20 cellular contexts compared by ENCODE assay signal in genomic region chr9:81108821-81109220, GRCh38.
"Had no signal": no experiment of that assay in that cellular context is flagged by ENCODE, and none has a peak within 500 bp of the region (broad histone marks: within the 10 kb centered on the region; RNA-seq: fewer than 3 reads in every experiment).

No MANE protein-coding gene starts in this region.

- ATAC-seq: activated CD4-positive, alpha-beta T cell treated with anti-CD3 and anti-CD28 coated beads for 36 hours; left lobe of liver; WTC11 had no signal

- H3K4me3 ChIP-seq: lung, skin epidermis, suprapubic skin, transverse colon, vagina had no signal

- FAIRE-seq: endothelial cell of umbilical vein, islet of Langerhans had no signal

- H3K27me3 ChIP-seq: suprapubic skin, transverse colon, vagina had no signal

- H3K9me3 ChIP-seq: suprapubic skin, transverse colon, vagina had no signal

- H3K4me1 ChIP-seq: transverse colon, vagina had no signal

- H3K27ac ChIP-seq: skin epidermis, suprapubic skin, transverse colon, vagina had no signal

- H3K36me3 ChIP-seq: suprapubic skin, transverse colon, vagina had no signal

- DNase-seq: activated CD4-positive, alpha-beta T cell treated with anti-CD3 and anti-CD28 coated beads for 36 hours; activated CD4-positive, alpha-beta T cell treated with anti-CD3 and anti-CD28 coated beads, Interleukin-2, amount 50 U/mL, for 48 hours; activated naive CD4-positive, alpha-beta T cell; activated naive CD8-positive, alpha-beta T cell treated with anti-CD3 and anti-CD28 coated beads for 36 hours; amniotic stem cell; dermis blood vessel endothelial cell; effector memory CD4-positive, alpha-beta T cell; glutamatergic neuron; hippocampal formation; midbrain; nucleus accumbens; transverse colon had no signal
